In genomic region chr16:21083729-21084268, GRCh38 we compare ENCODE assay signal across 8 cellular contexts.
DNase-seq lines count a peak whose midpoint lies in the region; ATAC-seq and TF ChIP-seq lines count a peak whose summit lies in the region.

No MANE protein-coding gene starts in this region.

- no peaks in the 10 kb centered on the region for H3K9me3 Mint-ChIP-seq in activated T-cell treated with anti-CD3 and anti-CD28 coated beads, Interleukin-2, amount 50 U/mL, for 72 hours

- H3K4me1 Mint-ChIP-seq in activated T-cell treated with anti-CD3 and anti-CD28 coated beads, Interleukin-2, amount 50 U/mL, for 72 hours (ENCODE audit: low read depth) = no peaks in the 10 kb centered on the region

- H3K9me3 ChIP-seq in neutrophil (no peaks in the 10 kb centered on the region), tibial artery (no peaks in the 10 kb centered on the region)

- H3K4me3 Mint-ChIP-seq in activated T-cell treated with anti-CD3 and anti-CD28 coated beads, Interleukin-2, amount 50 U/mL, for 72 hours = no peak overlapping the region

- H3K4me3 ChIP-seq in foreskin fibroblast (ENCODE audit: low read depth in 1 of 2, low read length in 2 of 2) (no peak overlapping the region), neutrophil (ENCODE audit: low read depth in 1 of 2, low read length in 1 of 2) (no peak overlapping the region), tibial artery (no peak overlapping the region)

- peak; percentile 75 for TF ChIP-seq CTCF in foreskin fibroblast (IDR thresholded peaks at IDR 0.05; ENCODE audit: low read depth, low read length)
- TF ChIP-seq CTCF in neutrophil (IDR thresholded peaks at IDR 0.05) = peak; percentile 46
- peak; percentile 79 for TF ChIP-seq CTCF in tibial artery (IDR thresholded peaks at IDR 0.05)

- peak; percentile 77 for ATAC-seq in activated T-cell treated with anti-CD3 and anti-CD28 coated beads, Interleukin-2, amount 50 U/mL, for 72 hours (replicated peaks in 1 of 2)

- H3K27me3 ChIP-seq in neutrophil (no peaks in the 10 kb centered on the region), tibial artery (no peaks in the 10 kb centered on the region)

- no peak overlapping the region for H3K27ac Mint-ChIP-seq in activated T-cell treated with anti-CD3 and anti-CD28 coated beads, Interleukin-2, amount 50 U/mL, for 72 hours

- no peaks in the 10 kb centered on the region for H3K36me3 Mint-ChIP-seq in activated T-cell treated with anti-CD3 and anti-CD28 coated beads, Interleukin-2, amount 50 U/mL, for 72 hours (ENCODE audit: insufficient read depth in 2 of 2)

- H3K27me3 Mint-ChIP-seq in activated T-cell treated with anti-CD3 and anti-CD28 coated beads, Interleukin-2, amount 50 U/mL, for 72 hours (ENCODE audit: low read depth) = peaks cover 17% of the 10 kb centered on the region

- DNase-seq in AML-193 (lab: John Stamatoyannopoulos, UW) = peak; percentile 30 to 38
- DNase-seq in H4 (ENCODE audit: low spot score) = peak; percentile 38
- peak; percentile 77 for DNase-seq in OCI-M1 (lab: John Stamatoyannopoulos, UW)
- peak; percentile 58 to 62 for DNase-seq in activated T-cell treated with anti-CD3 and anti-CD28 coated beads, Interleukin-2, amount 50 U/mL, for 72 hours
- DNase-seq in foreskin fibroblast = peak; percentile 35 to 78
- DNase-seq in tibial artery = peak; percentile 60 to 72
- DNase-seq in DMS114 treated with DMSO at 0.1 percent for 48 hours (lab: John Stamatoyannopoulos, UW; ENCODE audit: unreplicated experiment) = no peak

- H3K27ac ChIP-seq in neutrophil (no peak overlapping the region), tibial artery (no peak overlapping the region)

- H3K36me3 ChIP-seq in neutrophil (no peaks in the 10 kb centered on the region), tibial artery (no peaks in the 10 kb centered on the region)

- intact Hi-C loops in tibial artery (cut with DNase I; ENCODE audit: low total_unique reads) = loop anchor here (2.0 to 5.0 kb wide), 2 partner anchors 233 to 281 kb away; no protein-coding TSS in a partner anchor

- no peaks in the 10 kb centered on the region for H3K4me1 ChIP-seq in neutrophil (ENCODE audit: control insufficient read depth in 1 of 2, insufficient read depth in 1 of 2, low read depth in 1 of 2, low read length in 1 of 2)
- no peaks in the 10 kb centered on the region for H3K4me1 ChIP-seq in tibial artery
